ENCODE assay signal across 20 cellular contexts in genomic region chr2:187842315-187842714, GRCh38.
"Had no signal": no experiment of that assay in that cellular context is flagged by ENCODE, and none has a peak within 500 bp of the region (broad histone marks: within the 10 kb centered on the region; RNA-seq: fewer than 3 reads in every experiment).

No MANE protein-coding gene starts in this region.

- ATAC-seq: Right ventricle myocardium inferior, T-helper 17 cell had no signal

- H3K4me1 ChIP-seq: SJCRH30 had no signal

- DNase-seq: Karpas-422, MG63, NCI-H1092 treated with DMSO at 0.1 percent for 48 hours, NCI-H1417, NCI-H1436 treated with DMSO at 0.1 percent for 48 hours, NCI-H1694 treated with DMSO at 0.1 percent for 48 hours, NCI-H1930, NCI-H2081, NCI-H2171, NCI-H226, NCI-H446, NCI-H510A, NCI-H524 treated with DMSO at 0.1 percent for 48 hours, NCI-H69, NCI-H774, SHP77 treated with DMSO at 0.1 percent for 48 hours, T-helper 1 cell, T-helper 17 cell had no signal

- H3K9me3 ChIP-seq: MG63, SJCRH30 had no signal

- H3K27ac ChIP-seq: SJCRH30 had no signal

- H3K27me3 ChIP-seq: MG63, SJCRH30 had no signal

- H3K4me3 ChIP-seq: MG63, SJCRH30 had no signal

- H3K36me3 ChIP-seq: MG63, SJCRH30 had no signal
